ENCODE assay signal across 1 cellular context in genomic region chr4:16607241-16607640, GRCh38.
TF ChIP-seq lines count a peak whose summit lies in the region.

No MANE protein-coding gene starts in this region.

TF ChIP-seq in WTC11, 78 proteins besides CTCF, POLR2A, EP300 and RAD21 (continued from another document):
- TF ChIP-seq HMGXB4 (CRISPR knock-in tag; IDR thresholded peaks at IDR 0.05) (no peak), NR2C2 (CRISPR knock-in tag; IDR thresholded peaks at IDR 0.05) (no peak)
